ENCODE assay signal across 8 cellular contexts in the genomic region with DNA sequence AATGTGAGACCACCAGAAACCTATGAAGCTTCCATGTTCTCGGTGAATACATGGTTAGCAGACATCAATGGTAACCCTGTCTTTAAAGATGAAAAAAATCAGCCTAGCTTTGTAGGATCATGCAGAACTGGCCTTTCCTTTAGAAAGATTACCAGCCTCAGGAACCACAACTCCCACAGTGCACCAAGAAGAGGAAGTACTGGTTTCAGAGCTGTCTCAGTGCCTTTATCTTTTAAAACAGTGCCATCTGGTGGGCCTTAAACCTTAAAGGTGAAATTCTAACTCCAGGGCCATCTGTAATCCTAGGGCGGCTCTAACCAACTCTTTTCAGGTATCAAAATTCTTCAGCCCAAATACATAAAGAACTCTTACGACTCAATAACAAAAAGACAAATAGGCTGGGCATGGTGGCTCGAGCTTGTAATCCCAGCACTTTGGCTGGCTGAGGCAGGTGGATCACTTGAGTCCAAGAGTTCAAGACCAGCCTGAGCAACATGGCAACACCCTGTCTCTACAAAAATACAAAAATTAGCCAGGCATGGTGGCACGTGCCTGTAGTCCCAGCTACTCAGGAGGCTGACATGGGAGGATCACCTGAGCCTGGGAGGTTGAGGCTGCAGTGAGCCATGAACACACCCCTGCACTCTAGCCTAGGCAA. TPM values are rescaled to one million over a fixed set of nuclear protein-coding genes. Genes with fewer than 3 reads are reported as not detected.
DNase-seq lines count a peak whose midpoint lies in the region; ATAC-seq and TF ChIP-seq lines count a peak whose summit lies in the region.

No MANE protein-coding gene starts in this region.

- DNase-seq in NCI-H510A treated with DMSO at 0.1 percent for 48 hours (lab: John Stamatoyannopoulos, UW) (peak; percentile 87), epithelial cell of prostate (ENCODE audit: low read depth, low spot score) (peak; percentile 34), mucosa of gallbladder (ENCODE audit: low spot score) (peak; percentile 68), upper lobe of right lung (no peak)
- DNase-seq in activated CD4-positive, alpha-beta T cell treated with anti-CD3 and anti-CD28 coated beads for 48 hours = peak; percentile 53

- H3K27me3 ChIP-seq in BLaER1 = no peaks in the 10 kb centered on the region
- H3K27me3 ChIP-seq in upper lobe of right lung = no peaks in the 10 kb centered on the region

- peak; percentile 64 for TF ChIP-seq CTCF in upper lobe of right lung (IDR thresholded peaks at IDR 0.05)

- peaks cover 7% of the 10 kb centered on the region; the same call in 1 of the 2 replicates for H3K36me3 ChIP-seq in BLaER1
- no peaks in the 10 kb centered on the region for H3K36me3 ChIP-seq in upper lobe of right lung

- H3K27ac ChIP-seq in BLaER1 = no peak overlapping the region
- no peak overlapping the region for H3K27ac ChIP-seq in epithelial cell of prostate
- no peak overlapping the region for H3K27ac ChIP-seq in upper lobe of right lung

- no peak overlapping the region for H3K4me3 ChIP-seq in BLaER1
- H3K4me3 ChIP-seq in upper lobe of right lung = no peak overlapping the region

- no peaks in the 10 kb centered on the region for H3K9me3 ChIP-seq in BLaER1
- H3K9me3 ChIP-seq in upper lobe of right lung = no peaks in the 10 kb centered on the region

- H3K9ac ChIP-seq in BLaER1 = no peak overlapping the region

- intact Hi-C loops in upper lobe of right lung (cut with DNase I) = no loop called here

- H3K4me1 ChIP-seq in BLaER1 = peaks cover 60% of the 10 kb centered on the region
- H3K4me1 ChIP-seq in upper lobe of right lung = peaks cover 21% of the 10 kb centered on the region

- peak; percentile 53 for ATAC-seq in GM19023 (IDR thresholded peaks at IDR 0.05; ENCODE audit: unreplicated experiment)
- ATAC-seq in HG03469 (IDR thresholded peaks at IDR 0.05; ENCODE audit: unreplicated experiment) = peak; percentile 43
- ATAC-seq in upper lobe of right lung = peak; percentile 96

- H3K4me2 ChIP-seq in BLaER1 = peak overlapping the region; percentile 84

- peaks cover 69% of the 10 kb centered on the region for H4K20me1 ChIP-seq in BLaER1

RNA-seq across cellular contexts. Expression of a gene that starts 5.4 kb away (rescaled TPM):
- total RNA-seq in mucosa of gallbladder (37.6 TPM), upper lobe of right lung (26.3 TPM)

RNA-seq across cellular contexts. Expression of a gene that starts 5.6 kb away (rescaled TPM):
- total RNA-seq in mucosa of gallbladder (12.0 TPM), upper lobe of right lung (11.6 TPM)

RNA-seq across cellular contexts. Expression of a gene that starts 54.2 kb away (rescaled TPM):
- total RNA-seq in mucosa of gallbladder (36.4 TPM), upper lobe of right lung (35.1 TPM)

Comparison
In these comparisons a context has a peak if more than half of its experiments do, and no peak if none do; other contexts are left out.
1. ATAC-seq: peak in every context shown above with its lines; median percentile 96 in upper lobe of right lung; 53 in GM19023; 43 in HG03469.